25 cellular contexts compared by ENCODE assay signal in the genomic region with DNA sequence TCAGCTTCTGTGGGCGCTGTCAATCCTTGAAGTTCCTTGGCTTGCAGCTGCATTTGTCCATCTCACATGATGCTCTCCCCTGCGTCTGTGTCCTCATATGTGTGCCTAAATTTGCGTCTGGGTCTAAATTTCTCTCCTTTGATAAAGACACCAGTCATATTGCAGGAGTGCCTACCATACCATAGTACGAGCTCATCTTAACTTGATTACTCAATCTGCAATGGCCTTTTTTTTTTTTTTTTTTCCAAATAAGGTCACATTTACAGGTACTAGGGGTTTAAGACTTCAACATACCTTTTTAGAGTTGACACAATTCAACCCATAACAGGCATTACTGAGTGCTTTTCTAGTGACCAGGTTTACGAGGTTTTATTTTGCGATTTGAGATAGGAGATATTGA.
"Had no signal": no experiment of that assay in that cellular context is flagged by ENCODE, and none has a peak within 500 bp of the region (broad histone marks: within the 10 kb centered on the region; RNA-seq: fewer than 3 reads in every experiment).

No MANE protein-coding gene starts in this region.

- H3K4me3 Mint-ChIP-seq: activated B cell treated with CpG ODN at 0.5 μM for 24 hours; activated CD4-positive, alpha-beta memory T cell treated with anti-CD3 and anti-CD28 coated beads for 36 hours; activated CD4-positive, alpha-beta T cell treated with anti-CD3 and anti-CD28 coated beads, Interleukin-2, amount 10 ng/mL, durations not matched to agents 7 days and 5 days; activated naive CD4-positive, alpha-beta T cell treated with anti-CD3 and anti-CD28 coated beads for 36 hours; activated naive CD8-positive, alpha-beta T cell; activated T-helper 17 cell treated with anti-CD3 and anti-CD28 coated beads, Interleukin-2, amount 50 U/mL, for 72 hours; brain; central memory CD8-positive, alpha-beta T cell; T-cell had no signal

- DNase-seq: activated B cell treated with CpG ODN at 0.5 μM for 24 hours; activated CD4-positive, alpha-beta memory T cell treated with anti-CD3 and anti-CD28 coated beads for 36 hours; activated CD4-positive, alpha-beta T cell treated with anti-CD3 and anti-CD28 coated beads for 1 hour; activated CD4-positive, alpha-beta T cell treated with anti-CD3 and anti-CD28 coated beads, Interleukin-2, amount 10 ng/mL, durations not matched to agents 7 days and 5 days; activated gamma-delta T cell; activated naive CD4-positive, alpha-beta T cell treated with anti-CD3 and anti-CD28 coated beads for 36 hours; activated T-cell treated with anti-CD3 and anti-CD28 coated beads for 4 hours; activated T-cell treated with anti-CD3 and anti-CD28 coated beads, Interleukin-2, amount 50 U/mL, for 48 hours; amygdala; Karpas-422; MM.1S; NCI-H1105; NCI-H1436; NCI-H1694 treated with DMSO at 0.1 percent for 48 hours; NCI-H2081 treated with DMSO at 0.1 percent for 48 hours; NCI-H446; NCI-H524; T-cell; T-helper 2 cell; T1000 had no signal

- H3K36me3 Mint-ChIP-seq: activated CD4-positive, alpha-beta memory T cell treated with anti-CD3 and anti-CD28 coated beads for 36 hours; activated naive CD8-positive, alpha-beta T cell; brain; T-cell had no signal

- ATAC-seq: activated T-helper 17 cell treated with anti-CD3 and anti-CD28 coated beads, Interleukin-2, amount 50 U/mL, for 72 hours; T-cell had no signal

- H3K27ac ChIP-seq: SK-N-MC had no signal

- H3K4me3 ChIP-seq: SK-N-MC had no signal

- H3K27me3 Mint-ChIP-seq: activated B cell treated with CpG ODN at 0.5 μM for 24 hours; activated CD4-positive, alpha-beta memory T cell treated with anti-CD3 and anti-CD28 coated beads for 36 hours; activated CD4-positive, alpha-beta T cell treated with anti-CD3 and anti-CD28 coated beads, Interleukin-2, amount 10 ng/mL, durations not matched to agents 7 days and 5 days; activated naive CD8-positive, alpha-beta T cell; activated T-helper 17 cell treated with anti-CD3 and anti-CD28 coated beads, Interleukin-2, amount 50 U/mL, for 72 hours; central memory CD8-positive, alpha-beta T cell; T-cell had no signal

- H3K27ac Mint-ChIP-seq: activated B cell treated with CpG ODN at 0.5 μM for 24 hours; activated CD4-positive, alpha-beta memory T cell treated with anti-CD3 and anti-CD28 coated beads for 36 hours; activated CD4-positive, alpha-beta T cell treated with anti-CD3 and anti-CD28 coated beads, Interleukin-2, amount 10 ng/mL, durations not matched to agents 7 days and 5 days; activated naive CD4-positive, alpha-beta T cell treated with anti-CD3 and anti-CD28 coated beads for 36 hours; activated naive CD8-positive, alpha-beta T cell; activated T-helper 17 cell treated with anti-CD3 and anti-CD28 coated beads, Interleukin-2, amount 50 U/mL, for 72 hours; T-cell had no signal

- H3K4me1 Mint-ChIP-seq: activated B cell treated with CpG ODN at 0.5 μM for 24 hours; activated CD4-positive, alpha-beta T cell treated with anti-CD3 and anti-CD28 coated beads, Interleukin-2, amount 10 ng/mL, durations not matched to agents 7 days and 5 days; activated T-helper 17 cell treated with anti-CD3 and anti-CD28 coated beads, Interleukin-2, amount 50 U/mL, for 72 hours; central memory CD8-positive, alpha-beta T cell; T-cell had no signal

- H3K9me3 Mint-ChIP-seq: activated B cell treated with CpG ODN at 0.5 μM for 24 hours; activated CD4-positive, alpha-beta T cell treated with anti-CD3 and anti-CD28 coated beads, Interleukin-2, amount 10 ng/mL, durations not matched to agents 7 days and 5 days had no signal
